20 cellular contexts compared by ENCODE assay signal in the genomic region with DNA sequence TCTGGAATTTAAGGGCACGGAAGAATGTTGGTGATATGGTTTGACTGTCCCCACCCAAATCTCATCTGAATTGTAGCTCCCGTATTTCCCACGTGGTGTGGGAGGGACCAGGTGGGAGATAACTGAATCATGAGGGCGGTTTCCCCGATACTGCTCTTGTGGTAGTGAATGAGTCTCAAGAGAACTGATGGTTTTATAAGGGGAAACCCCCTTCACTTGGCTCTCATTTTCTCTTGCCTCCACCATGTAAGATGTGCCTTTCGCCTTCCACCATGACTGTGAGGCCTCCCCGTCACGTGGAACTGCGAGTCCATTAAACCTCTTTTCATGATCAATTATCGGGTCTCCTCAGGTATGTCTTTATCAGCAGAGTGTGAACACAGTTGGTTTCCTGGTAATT.
"Had no signal": no experiment of that assay in that cellular context is flagged by ENCODE, and none has a peak within 500 bp of the region (broad histone marks: within the 10 kb centered on the region; RNA-seq: fewer than 3 reads in every experiment).

No MANE protein-coding gene starts in this region.

- DNase-seq: effector memory CD8-positive, alpha-beta T cell; esophagus squamous epithelium; foreskin fibroblast; kidney; left cardiac atrium; left ventricle myocardium inferior; lower lobe of right lung; mesenchymal stem cell; naive thymus-derived CD4-positive, alpha-beta T cell; nephron progenitor cell; posterior cingulate gyrus; sigmoid colon; stimulated activated CD4-positive, alpha-beta T cell treated with anti-CD3 and anti-CD28 coated beads, Interleukin-2, amount 100 ng/mL, for 24 hours; stimulated activated naive CD8-positive, alpha-beta T cell treated with anti-CD3 and anti-CD28 coated beads, Interleukin-15, Interleukin-2, amounts not matched to agents 100 U/mL and 50 U/mL, for 24 hours; thyroid gland had no signal

- FAIRE-seq: colon, kidney, urothelium cell line had no signal

- H3K27ac ChIP-seq: esophagus squamous epithelium, left ventricle myocardium inferior, lower lobe of right lung, right atrium auricular region, sigmoid colon, skin epidermis, suprapubic skin, thyroid gland had no signal

- H3K27me3 ChIP-seq: esophagus squamous epithelium, right atrium auricular region, sigmoid colon, suprapubic skin, thyroid gland had no signal

- ATAC-seq: effector memory CD8-positive, alpha-beta T cell; left cardiac atrium; lower lobe of right lung; naive thymus-derived CD4-positive, alpha-beta T cell; stimulated activated naive CD8-positive, alpha-beta T cell treated with anti-CD3 and anti-CD28 coated beads, Interleukin-15, Interleukin-2, amounts not matched to agents 100 U/mL and 50 U/mL, for 24 hours had no signal

- H3K9me3 ChIP-seq: esophagus squamous epithelium, left ventricle myocardium inferior, lower lobe of right lung, right atrium auricular region, sigmoid colon, suprapubic skin, thyroid gland had no signal

- H3K4me3 ChIP-seq: esophagus squamous epithelium, left ventricle myocardium inferior, lower lobe of right lung, right atrium auricular region, sigmoid colon, skin epidermis, suprapubic skin, thyroid gland had no signal

- H3K36me3 ChIP-seq: esophagus squamous epithelium, left ventricle myocardium inferior, lower lobe of right lung, right atrium auricular region, sigmoid colon, suprapubic skin, thyroid gland had no signal

- H3K4me1 ChIP-seq: esophagus squamous epithelium, left ventricle myocardium inferior, lower lobe of right lung, right atrium auricular region, sigmoid colon, suprapubic skin, thyroid gland had no signal
